Comparison of ENCODE assay signal across 10 cellular contexts in the genomic region with DNA sequence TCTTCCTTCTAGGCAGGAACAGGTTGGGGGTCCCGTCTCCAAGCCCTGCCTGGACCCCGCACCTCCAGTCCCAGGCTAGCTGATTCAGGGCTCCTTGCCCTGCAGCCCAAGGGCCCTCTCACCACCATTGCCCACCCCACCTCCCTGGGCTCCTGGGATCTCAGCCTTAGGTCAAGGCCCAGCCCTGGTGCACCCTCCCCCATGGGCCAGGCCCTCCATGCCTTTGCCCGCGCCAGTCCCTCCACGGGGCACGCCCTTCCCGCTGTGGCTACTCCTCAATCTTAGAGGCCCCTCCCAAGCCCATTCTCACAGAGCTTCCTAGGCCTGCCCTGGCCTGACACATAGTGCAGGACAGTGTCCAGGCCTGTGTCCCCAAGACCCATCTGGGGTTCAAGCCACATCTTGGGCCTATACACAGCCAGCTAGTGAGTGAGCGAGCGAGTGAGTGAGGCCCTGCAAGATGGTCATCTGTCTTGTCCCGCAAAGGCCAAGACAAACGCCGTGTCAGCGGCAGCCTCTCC. TPM values are rescaled to one million over a fixed set of nuclear protein-coding genes. Genes with fewer than 3 reads are reported as not detected.
DNase-seq lines count a peak whose midpoint lies in the region; ATAC-seq and TF ChIP-seq lines count a peak whose summit lies in the region.
"Had no signal": no experiment of that assay in that cellular context is flagged by ENCODE, and none has a peak within 500 bp of the region (broad histone marks: within the 10 kb centered on the region; RNA-seq: fewer than 3 reads in every experiment).

No MANE protein-coding gene starts in this region.

- CTCF ChIA-PET in Caco-2 (lab: Charles Lee) = interaction anchor here (0.6 to 2.3 kb wide), 29 partner anchors 12 to 633 kb away, joined by 3 to 33 read pairs (median 4); a partner anchor contains a TSS

- H3K4me3 ChIP-seq in Caco-2 (ENCODE audit: low read depth, low read length) (peak overlapping the region; percentile 52), OCI-LY3 (ENCODE audit: low read length) (peak overlapping the region; percentile 74), endocrine pancreas (ENCODE audit: control insufficient read depth, insufficient read depth, low read length) (no peak overlapping the region), parathyroid adenoma (ENCODE audit: low read depth, low read length) (no peak overlapping the region), dorsolateral prefrontal cortex (peak overlapping the region in 12 of 59 donors; percentile 14 to 59 (median 52))
- H3K4me3 ChIP-seq: lung had no signal

- H3K9me3 ChIP-seq in Caco-2 (no peaks in the 10 kb centered on the region), OCI-LY3 (ENCODE audit: insufficient read depth, low read length) (no peaks in the 10 kb centered on the region), endocrine pancreas (ENCODE audit: control insufficient read depth, low read length) (no peaks in the 10 kb centered on the region), parathyroid adenoma (ENCODE audit: control insufficient read depth, low read length) (no peaks in the 10 kb centered on the region)
- H3K9me3 ChIP-seq: colonic mucosa had no signal

- H3K27me3 Mint-ChIP-seq in Caco-2 (ENCODE audit: insufficient read depth, unreplicated experiment) = peaks cover 16% of the 10 kb centered on the region

- BruUV-seq in Caco-2 (replicated peaks; lab: Mats Ljungman, UMichigan) = no TSS peak

- H3K36me3 ChIP-seq in Caco-2 (ENCODE audit: control insufficient read depth, insufficient read depth, low read length) = no peaks in the 10 kb centered on the region
- no peaks in the 10 kb centered on the region for H3K36me3 ChIP-seq in OCI-LY3 (replicated peaks; ENCODE audit: low read depth, low read length)
- no peaks in the 10 kb centered on the region for H3K36me3 ChIP-seq in endocrine pancreas (ENCODE audit: control insufficient read depth, insufficient read depth, low read length)
- no peaks in the 10 kb centered on the region for H3K36me3 ChIP-seq in parathyroid adenoma (ENCODE audit: control insufficient read depth, insufficient read depth, low read length)
- H3K36me3 ChIP-seq: colonic mucosa had no signal

- no peaks in the 10 kb centered on the region for H3K9me3 Mint-ChIP-seq in Caco-2 (ENCODE audit: unreplicated experiment)

- H3K27ac ChIP-seq in OCI-LY3 (ENCODE audit: low read length) (no peak overlapping the region), parathyroid adenoma (no peak overlapping the region), dorsolateral prefrontal cortex (peak overlapping the region in 2 of 59 donors; percentile 4 to 52), foreskin keratinocyte (no peak overlapping the region)
- H3K27ac ChIP-seq: colonic mucosa had no signal

- POLR2A ChIA-PET in Caco-2 (lab: Charles Lee) = no interaction called here

- H2AFZ ChIP-seq in OCI-LY3 (ENCODE audit: low read depth, low read length) (peak overlapping the region; percentile 96), parathyroid adenoma (peak overlapping the region; percentile 80)

- no peak for TF ChIP-seq CTCF in Caco-2 (IDR thresholded peaks at IDR 0.05; ENCODE audit: insufficient read depth in 1 of 2, low read depth in 1 of 2, low read length in 1 of 2, severe bottlenecking in 1 of 2, unreplicated experiment in 1 of 2)
- no peak for TF ChIP-seq CTCF in OCI-LY3 (IDR thresholded peaks at IDR 0.05; ENCODE audit: low read depth, low read length)
- TF ChIP-seq CTCF in parathyroid adenoma (IDR thresholded peaks at IDR 0.05) = no peak
- TF ChIP-seq CTCF in dorsolateral prefrontal cortex (IDR thresholded peaks at IDR 0.05 in 54 of 56, conservative IDR thresholded peaks at IDR 0.05 in 2 of 56; ENCODE audit: low read depth in 1 of 56, partially characterized antibody in 56 of 56) = no peak
- TF ChIP-seq CTCF in foreskin keratinocyte (conservative IDR thresholded peaks at IDR 0.05) = no peak

- H3K4me1 Mint-ChIP-seq in Caco-2 (ENCODE audit: low read depth, unreplicated experiment) = no peaks in the 10 kb centered on the region

- no peaks in the 10 kb centered on the region for H4K20me1 ChIP-seq in OCI-LY3 (ENCODE audit: insufficient read depth, low read length)

- DNase-seq in Caco-2 (no peak), dorsolateral prefrontal cortex (no peak), KG1 (lab: John Stamatoyannopoulos, UW) (no peak), foreskin keratinocyte (no peak)

- no peak overlapping the region for H3K27ac Mint-ChIP-seq in Caco-2 (ENCODE audit: unreplicated experiment)

- intact Hi-C loops in Caco-2 (cut with micrococcal nuclease; ENCODE audit: unreplicated experiment) (loop anchor here (1.0 to 2.0 kb wide), 3 partner anchors 23 to 180 kb away; a partner anchor contains a TSS), dorsolateral prefrontal cortex (cut with DNase I) (loop anchor here in 1 of 2 donors (1.0 to 5.0 kb wide), 2 partner anchors 122 to 180 kb away; a partner anchor contains a TSS)

- H3K27me3 ChIP-seq in Caco-2 (replicated peaks; ENCODE audit: control insufficient read depth, insufficient read depth, low read length) (no peaks in the 10 kb centered on the region), OCI-LY3 (ENCODE audit: low read depth, low read length) (no peaks in the 10 kb centered on the region), endocrine pancreas (ENCODE audit: control insufficient read depth, insufficient read depth, low read length) (no peaks in the 10 kb centered on the region), parathyroid adenoma (ENCODE audit: control insufficient read depth, insufficient read depth, low read length) (no peaks in the 10 kb centered on the region), dorsolateral prefrontal cortex (no peaks in the 10 kb centered on the region), foreskin keratinocyte (no peaks in the 10 kb centered on the region)

- H3K4me2 ChIP-seq in OCI-LY3 (ENCODE audit: low read length) = peak overlapping the region; percentile 75
- H3K4me2 ChIP-seq in parathyroid adenoma (ENCODE audit: low read length) = no peak overlapping the region

- H3K9ac ChIP-seq in OCI-LY3 (ENCODE audit: low read length) (peak overlapping the region; percentile 24; the same call in 1 of the 2 replicates), endocrine pancreas (ENCODE audit: control insufficient read depth, insufficient read depth, low read length) (peak overlapping the region; percentile 77), parathyroid adenoma (no peak overlapping the region)

- peak overlapping the region; percentile 79 for H3K4me3 Mint-ChIP-seq in Caco-2 (ENCODE audit: unreplicated experiment)

- peaks cover 13% of the 10 kb centered on the region for H3K4me1 ChIP-seq in Caco-2
- H3K4me1 ChIP-seq in OCI-LY3 (ENCODE audit: low read length) = no peaks in the 10 kb centered on the region
- H3K4me1 ChIP-seq in endocrine pancreas (ENCODE audit: control insufficient read depth, insufficient read depth, low read length) = no peaks in the 10 kb centered on the region
- no peaks in the 10 kb centered on the region for H3K4me1 ChIP-seq in parathyroid adenoma
- H3K4me1 ChIP-seq in foreskin keratinocyte = no peaks in the 10 kb centered on the region

- peaks cover 4% of the 10 kb centered on the region for H3K36me3 Mint-ChIP-seq in Caco-2 (ENCODE audit: insufficient read depth, unreplicated experiment)

- H3K79me2 ChIP-seq in OCI-LY3 (ENCODE audit: low read length) = no peaks in the 10 kb centered on the region
- no peaks in the 10 kb centered on the region for H3K79me2 ChIP-seq in parathyroid adenoma

- ATAC-seq in GM19395 (IDR thresholded peaks at IDR 0.05; ENCODE audit: unreplicated experiment) (no peak), foreskin keratinocyte (no peak)

RNA-seq across cellular contexts. Expression of a gene that starts 6.9 kb away (rescaled TPM):
- total RNA-seq in Caco-2 (2022) (0.39 and 1.0 TPM in 2 replicates), dorsolateral prefrontal cortex (10 to 100 TPM in 55 of 120 experiments, 1 to 10 TPM in 28, under 1 TPM in 1, not detected in 36; 0.95 to 53.7 (median 14.7) TPM), foreskin keratinocyte (0.21 and 0.54 TPM in 2 replicates)
- polyA plus RNA-seq in foreskin keratinocyte = 0.28 and 0.56 TPM in 2 replicates

RNA-seq across cellular contexts. Expression of a gene that starts 15.9 kb away (rescaled TPM):
- total RNA-seq in Caco-2 (2022) (1.00 and 1.3 TPM in 2 replicates), dorsolateral prefrontal cortex (100 to 1,000 TPM in 119 of 120 experiments, 10 to 100 TPM in 1; 92.1 to 538 (median 349) TPM), foreskin keratinocyte (4.8 and 6.1 TPM in 2 replicates)
- polyA plus RNA-seq in foreskin keratinocyte = 4.6 and 6.5 TPM in 2 replicates

RNA-seq across cellular contexts. Expression of a gene that starts 30.4 kb away (rescaled TPM):
- total RNA-seq in Caco-2 (2022) (4.2 and 5.3 TPM in 2 replicates), dorsolateral prefrontal cortex (1 to 10 TPM in 44 of 120 experiments, under 1 TPM in 62, not detected in 14; 0.24 to 3.0 (median 0.91) TPM), foreskin keratinocyte (0.54 and 0.63 TPM in 2 replicates)
- 0.51 and 1.3 TPM in 2 replicates for polyA plus RNA-seq in foreskin keratinocyte

Comparison
In these comparisons a context has a peak if more than half of its experiments do, and no peak if none do; other contexts are left out.
1. H3K4me3 ChIP-seq: peak in Caco-2 (single experiment) and OCI-LY3 (single experiment); none in endocrine pancreas (single experiment) and parathyroid adenoma (single experiment).
2. RNA of a gene that starts 15.9 kb away (total RNA-seq): 92.1 to 538 TPM in dorsolateral prefrontal cortex; 4.8 to 6.1 TPM in foreskin keratinocyte and 1.00 to 1.3 TPM in Caco-2; every median in the first group is over 10 times any median in the second.